22 cellular contexts compared by ENCODE assay signal in genomic region chr15:60890361-60890991, GRCh38.
"Had no signal": no experiment of that assay in that cellular context is flagged by ENCODE, and none has a peak within 500 bp of the region (broad histone marks: within the 10 kb centered on the region; RNA-seq: fewer than 3 reads in every experiment).

No MANE protein-coding gene starts in this region.

- H3K36me3 Mint-ChIP-seq: activated naive CD8-positive, alpha-beta T cell treated with anti-CD3 and anti-CD28 coated beads, Interleukin-2, amount 10 ng/mL, durations not matched to agents 7 days and 5 days; T-cell had no signal

- H3K9me3 ChIP-seq: adrenal gland had no signal

- H3K27ac ChIP-seq: adrenal gland, WERI-Rb-1 had no signal

- H3K27me3 ChIP-seq: adrenal gland had no signal

- H3K4me1 ChIP-seq: adrenal gland had no signal

- H3K36me3 ChIP-seq: adrenal gland, WERI-Rb-1 had no signal

- H3K27ac Mint-ChIP-seq: activated CD8-positive, alpha-beta T cell treated with anti-CD3 and anti-CD28 coated beads for 36 hours; activated naive CD8-positive, alpha-beta T cell treated with anti-CD3 and anti-CD28 coated beads, Interleukin-2, amount 10 ng/mL, durations not matched to agents 7 days and 5 days; T-cell had no signal

- H3K4me3 ChIP-seq: adrenal gland, K562 had no signal

- H3K9me3 Mint-ChIP-seq: activated CD8-positive, alpha-beta T cell treated with anti-CD3 and anti-CD28 coated beads for 36 hours; activated naive CD8-positive, alpha-beta T cell treated with anti-CD3 and anti-CD28 coated beads, Interleukin-2, amount 10 ng/mL, durations not matched to agents 7 days and 5 days; T-cell had no signal

- DNase-seq: activated CD4-positive, alpha-beta T cell treated with anti-CD3 and anti-CD28 coated beads for 4 hours; activated CD8-positive, alpha-beta memory T cell treated with anti-CD3 and anti-CD28 coated beads, Interleukin-2, amount 50 U/mL, for 4 hours; activated CD8-positive, alpha-beta T cell treated with anti-CD3 and anti-CD28 coated beads for 36 hours; activated naive CD4-positive, alpha-beta T cell treated with anti-CD3 and anti-CD28 coated beads, Interleukin-2, amount 50 U/mL, for 16 hours; activated naive CD8-positive, alpha-beta T cell treated with anti-CD3 and anti-CD28 coated beads, Interleukin-2, amount 10 ng/mL, durations not matched to agents 7 days and 5 days; activated T-cell treated with anti-CD3 and anti-CD28 coated beads, Interleukin-2, amount 50 U/mL, for 1 hour; adrenal gland; anterior cingulate cortex; cerebellar nuclear complex; Kasumi-1; NCI-H1048; NCI-H1930; NCI-H2171; NCI-H2227 treated with DMSO at 0.1 percent for 48 hours; NCI-H526; NCI-H774; PC-3; SHP77 treated with DMSO at 0.1 percent for 48 hours; T-cell; WERI-Rb-1 had no signal

- H3K4me3 Mint-ChIP-seq: activated CD8-positive, alpha-beta T cell treated with anti-CD3 and anti-CD28 coated beads for 36 hours; activated naive CD8-positive, alpha-beta T cell treated with anti-CD3 and anti-CD28 coated beads, Interleukin-2, amount 10 ng/mL, durations not matched to agents 7 days and 5 days; T-cell had no signal

- ATAC-seq: activated CD4-positive, CD25-positive, alpha-beta regulatory T cell treated with anti-CD3 and anti-CD28 coated beads, Interleukin-2, amount 50 U/mL, for 24 hours; activated CD8-positive, alpha-beta T cell treated with anti-CD3 and anti-CD28 coated beads for 36 hours; K562; PC-3; T-cell had no signal
